25 cellular contexts compared by ENCODE assay signal in genomic region chr13:45975337-45975736, GRCh38.
"Had no signal": no experiment of that assay in that cellular context is flagged by ENCODE, and none has a peak within 500 bp of the region (broad histone marks: within the 10 kb centered on the region; RNA-seq: fewer than 3 reads in every experiment).

No MANE protein-coding gene starts in this region.

- H3K9me3 ChIP-seq: adrenal gland, ascending aorta, esophagus muscularis mucosa, upper lobe of left lung had no signal

- H3K79me2 ChIP-seq: parathyroid adenoma had no signal

- ATAC-seq: left ventricle myocardium superior, right cardiac atrium had no signal

- H3K27me3 ChIP-seq: adrenal gland, ascending aorta, brain microvascular endothelial cell, esophagus muscularis mucosa, upper lobe of left lung had no signal

- H2AFZ ChIP-seq: parathyroid adenoma had no signal

- H3K27ac ChIP-seq: adrenal gland, ascending aorta, brain microvascular endothelial cell, esophagus muscularis mucosa, parathyroid adenoma, upper lobe of left lung had no signal

- DNase-seq: activated B cell treated with CpG ODN at 0.5 μM for 24 hours; activated CD4-positive, alpha-beta memory T cell treated with anti-CD3 and anti-CD28 coated beads for 36 hours; activated CD4-positive, alpha-beta T cell treated with anti-CD3 and anti-CD28 coated beads for 4 hours; activated gamma-delta T cell treated with Interleukin-2 at 50 U/mL for 16 hours; adrenal gland; brain microvascular endothelial cell; central memory CD4-positive, alpha-beta T cell; effector memory CD4-positive, alpha-beta T cell; head of caudate nucleus; hypothalamus; left ventricle myocardium superior; mesenchymal stem cell; nucleus accumbens; right cardiac atrium; stimulated activated CD4-positive, alpha-beta T cell treated with anti-CD3 and anti-CD28 coated beads, Interleukin-2, amount 100 ng/mL, for 24 hours; stimulated activated naive CD4-positive, alpha-beta T cell; T1000; upper lobe of left lung had no signal

- H3K27ac Mint-ChIP-seq: activated B cell treated with CpG ODN at 0.5 μM for 24 hours; activated CD4-positive, alpha-beta memory T cell treated with anti-CD3 and anti-CD28 coated beads for 36 hours; activated naive CD8-positive, alpha-beta T cell; T-helper 1 cell treated with Interleukin-12 subunit alpha and Interleukin-12 subunit beta and Interleukin-4 antibody, amounts not matched to agents 30 μg/mL and 1 μg/mL, for 36 hours had no signal

- H3K4me3 Mint-ChIP-seq: activated B cell treated with CpG ODN at 0.5 μM for 24 hours; activated CD4-positive, alpha-beta memory T cell treated with anti-CD3 and anti-CD28 coated beads for 36 hours; activated naive CD8-positive, alpha-beta T cell; T-helper 1 cell treated with Interleukin-12 subunit alpha and Interleukin-12 subunit beta and Interleukin-4 antibody, amounts not matched to agents 30 μg/mL and 1 μg/mL, for 36 hours had no signal

- H3K4me3 ChIP-seq: adrenal gland, ascending aorta, esophagus muscularis mucosa, upper lobe of left lung had no signal

- H3K4me1 ChIP-seq: adrenal gland, ascending aorta, esophagus muscularis mucosa, parathyroid adenoma, upper lobe of left lung had no signal

- H3K27me3 Mint-ChIP-seq: activated B cell treated with CpG ODN at 0.5 μM for 24 hours; activated CD4-positive, alpha-beta memory T cell treated with anti-CD3 and anti-CD28 coated beads for 36 hours; activated naive CD8-positive, alpha-beta T cell had no signal

- FAIRE-seq: colon, frontal cortex had no signal

- H3K9ac ChIP-seq: parathyroid adenoma had no signal

- H3K9me3 Mint-ChIP-seq: activated B cell treated with CpG ODN at 0.5 μM for 24 hours; activated CD4-positive, alpha-beta memory T cell treated with anti-CD3 and anti-CD28 coated beads for 36 hours; T-helper 1 cell treated with Interleukin-12 subunit alpha and Interleukin-12 subunit beta and Interleukin-4 antibody, amounts not matched to agents 30 μg/mL and 1 μg/mL, for 36 hours had no signal

- H3K4me1 Mint-ChIP-seq: activated B cell treated with CpG ODN at 0.5 μM for 24 hours had no signal
